In the genomic region with DNA sequence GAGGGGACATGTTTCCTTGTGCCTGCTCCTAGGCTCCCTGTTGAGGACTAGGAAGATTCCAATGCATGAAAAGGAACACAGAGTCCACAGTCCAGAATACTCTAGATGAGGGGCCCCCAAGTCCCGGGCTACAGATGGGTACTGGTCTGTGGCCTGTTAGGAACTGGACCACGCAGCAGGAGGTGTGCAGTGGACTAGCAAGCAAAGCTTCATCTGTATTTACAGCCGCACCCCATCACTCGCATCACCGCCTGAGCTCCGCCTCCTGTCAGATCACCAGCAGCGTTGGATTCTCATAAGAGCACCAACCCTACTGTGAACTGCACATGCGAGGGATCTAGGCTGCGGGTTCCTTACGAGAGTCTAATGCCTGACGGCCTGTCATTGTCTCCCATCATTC, we compare ENCODE assay signal across 16 cellular contexts.
"Had no signal": no experiment of that assay in that cellular context is flagged by ENCODE, and none has a peak within 500 bp of the region (broad histone marks: within the 10 kb centered on the region; RNA-seq: fewer than 3 reads in every experiment).

No MANE protein-coding gene starts in this region.

- H3K9me3 ChIP-seq: adrenal gland, tibial artery had no signal

- H3K9me3 Mint-ChIP-seq: activated CD4-positive, alpha-beta memory T cell treated with anti-CD3 and anti-CD28 coated beads for 36 hours had no signal

- ATAC-seq: activated CD4-positive, alpha-beta T cell treated with anti-CD3 and anti-CD28 coated beads for 36 hours; activated naive CD4-positive, alpha-beta T cell treated with anti-CD3 and anti-CD28 coated beads, Interleukin-2, amount 50 U/mL, for 72 hours; activated T-cell treated with anti-CD3 and anti-CD28 coated beads, Interleukin-2, amount 50 U/mL, for 72 hours; stimulated activated naive CD8-positive, alpha-beta T cell treated with anti-CD3 and anti-CD28 coated beads, Interleukin-15, Interleukin-2, amounts not matched to agents 100 U/mL and 50 U/mL, for 24 hours had no signal

- H3K27me3 ChIP-seq: adrenal gland, tibial artery had no signal

- H3K4me3 ChIP-seq: adrenal gland, tibial artery had no signal

- DNase-seq: activated CD4-positive, alpha-beta memory T cell treated with anti-CD3 and anti-CD28 coated beads for 36 hours; activated CD4-positive, alpha-beta T cell treated with anti-CD3 and anti-CD28 coated beads for 36 hours; activated CD8-positive, alpha-beta memory T cell treated with anti-CD3 and anti-CD28 coated beads, Interleukin-2, amount 50 U/mL, for 4 hours; activated gamma-delta T cell treated with Interleukin-2 at 50 U/mL for 16 hours; activated T-cell treated with anti-CD3 and anti-CD28 coated beads, Interleukin-2, amount 50 U/mL, for 72 hours; adrenal gland; dermis blood vessel endothelial cell; mesendoderm; occipital lobe; stimulated activated CD4-positive, alpha-beta T cell treated with anti-CD3 and anti-CD28 coated beads, Interleukin-2, amount 100 ng/mL, for 24 hours; stimulated activated naive CD8-positive, alpha-beta T cell treated with anti-CD3 and anti-CD28 coated beads, Interleukin-15, Interleukin-2, amounts not matched to agents 100 U/mL and 50 U/mL, for 24 hours; tibial artery had no signal

- H3K27ac ChIP-seq: tibial artery, VCaP had no signal

- H3K4me3 Mint-ChIP-seq: activated CD4-positive, alpha-beta memory T cell treated with anti-CD3 and anti-CD28 coated beads for 36 hours; activated CD4-positive, alpha-beta T cell treated with anti-CD3 and anti-CD28 coated beads for 36 hours; activated T-cell treated with anti-CD3 and anti-CD28 coated beads, Interleukin-2, amount 50 U/mL, for 72 hours had no signal

- H3K27ac Mint-ChIP-seq: activated CD4-positive, alpha-beta memory T cell treated with anti-CD3 and anti-CD28 coated beads for 36 hours; activated CD4-positive, alpha-beta T cell treated with anti-CD3 and anti-CD28 coated beads for 36 hours; progenitor cell of endocrine pancreas had no signal

- FAIRE-seq: bronchial epithelial cell had no signal

- H3K27me3 Mint-ChIP-seq: activated CD4-positive, alpha-beta memory T cell treated with anti-CD3 and anti-CD28 coated beads for 36 hours; activated CD4-positive, alpha-beta T cell treated with anti-CD3 and anti-CD28 coated beads for 36 hours had no signal
